25 cellular contexts compared by ENCODE assay signal in genomic region chr11:17142450-17142849, GRCh38.
DNase-seq lines count a peak whose midpoint lies in the region; ATAC-seq and TF ChIP-seq lines count a peak whose summit lies in the region.
"Had no signal": no experiment of that assay in that cellular context is flagged by ENCODE, and none has a peak within 500 bp of the region (broad histone marks: within the 10 kb centered on the region; RNA-seq: fewer than 3 reads in every experiment).

No MANE protein-coding gene starts in this region.

- H3K36me3 Mint-ChIP-seq in Calu3 (ENCODE audit: insufficient read depth, unreplicated experiment) (peaks cover 25% of the 10 kb centered on the region), T-helper 17 cell (ENCODE audit: low read depth) (peaks cover 21% of the 10 kb centered on the region)

- no peak overlapping the region for H2AFZ ChIP-seq in KMS-11 (ENCODE audit: low read depth)

- H3K27me3 ChIP-seq in KMS-11 (ENCODE audit: insufficient read depth, low read depth): no peaks in the 10 kb centered on the region
- H3K27me3 ChIP-seq: BLaER1 treated with 17β-estradiol and CSF1 and Interleukin-3, amounts not matched to agents 10 nM and 100 nM had no signal

- H3K36me3 ChIP-seq in KMS-11 (ENCODE audit: insufficient read depth): no peaks in the 10 kb centered on the region

- TF ChIP-seq CTCF in Calu3 (IDR thresholded peaks at IDR 0.05; ENCODE audit: unreplicated experiment): no peak
- TF ChIP-seq CTCF in KMS-11 (conservative IDR thresholded peaks at IDR 0.05; ENCODE audit: low read depth, low read length): no peak

- peak overlapping the region; percentile 24; the same call in 1 of the 2 replicates for H3K9ac ChIP-seq in KMS-11
- H3K9ac ChIP-seq: BLaER1 treated with 17β-estradiol and CSF1 and Interleukin-3, amounts not matched to agents 10 nM and 100 nM had no signal

- no peaks in the 10 kb centered on the region for H4K20me1 ChIP-seq in KMS-11 (ENCODE audit: insufficient read depth)
- H4K20me1 ChIP-seq: BLaER1 treated with 17β-estradiol and CSF1 and Interleukin-3, amounts not matched to agents 10 nM and 100 nM had no signal

- H3K4me2 ChIP-seq in KMS-11: peak overlapping the region; percentile 86
- H3K4me2 ChIP-seq: A549; BLaER1 treated with 17β-estradiol and CSF1 and Interleukin-3, amounts not matched to agents 10 nM and 100 nM had no signal

- DNase-seq in NCI-H82 (lab: John Stamatoyannopoulos, UW) (peak; percentile 5), NCI-H82 treated with DMSO at 0.1 percent for 48 hours (lab: John Stamatoyannopoulos, UW; ENCODE audit: unreplicated experiment) (no peak), Calu3 (no peak), T-helper 17 cell (no peak), NCI-H1417 treated with DMSO at 0.1 percent for 48 hours (lab: John Stamatoyannopoulos, UW) (no peak), NAMALWA (ENCODE audit: low spot score) (no peak)
- no peak for DNase-seq in central memory CD4-positive, alpha-beta T cell
- DNase-seq: AML-193; Caco-2; CD4-positive, alpha-beta T cell; CD8-positive, alpha-beta T cell; DMS 273 treated with DMSO at 0.1 percent for 48 hours; DMS153; DMS53; DMS79; DND-41; EL; GDM1 had no signal

- H3K4me1 Mint-ChIP-seq in Calu3 (ENCODE audit: low read depth, unreplicated experiment) (peaks cover 4% of the 10 kb centered on the region), T-helper 17 cell (peaks cover 4% of the 10 kb centered on the region)
- H3K4me1 Mint-ChIP-seq: B cell had no signal

- H3K4me3 Mint-ChIP-seq in Calu3 (ENCODE audit: low read depth, unreplicated experiment) (no peak overlapping the region), T-helper 17 cell (no peak overlapping the region)
- H3K4me3 Mint-ChIP-seq: B cell; CD4-positive, alpha-beta T cell; CD8-positive, alpha-beta T cell had no signal

- CTCF ChIA-PET in Calu3 (lab: Charles Lee): no interaction called here

- H3K27me3 Mint-ChIP-seq in Calu3 (ENCODE audit: unreplicated experiment): no peaks in the 10 kb centered on the region
- H3K27me3 Mint-ChIP-seq in T-helper 17 cell: no peaks in the 10 kb centered on the region
- H3K27me3 Mint-ChIP-seq: B cell; CD4-positive, alpha-beta T cell had no signal

- peaks cover 81% of the 10 kb centered on the region for H3K4me1 ChIP-seq in KMS-11 (ENCODE audit: low read depth, poor library complexity, severe bottlenecking)
- H3K4me1 ChIP-seq: A549, Caco-2 had no signal

- H3K9me3 ChIP-seq in T-helper 17 cell (ENCODE audit: control insufficient read depth, low read length, poor library complexity, severe bottlenecking): no peaks in the 10 kb centered on the region
- H3K9me3 ChIP-seq: A549; BLaER1 treated with 17β-estradiol and CSF1 and Interleukin-3, amounts not matched to agents 10 nM and 100 nM; Caco-2 had no signal

- H3K27ac ChIP-seq in KMS-11: peak overlapping the region; percentile 52
- H3K27ac ChIP-seq: 22Rv1; A549; BLaER1 treated with 17β-estradiol and CSF1 and Interleukin-3, amounts not matched to agents 10 nM and 100 nM; C4-2B had no signal

- H3K79me2 ChIP-seq in KMS-11 (ENCODE audit: insufficient read depth, low read depth): no peaks in the 10 kb centered on the region

- H3K4me3 ChIP-seq in KMS-11 (IDR thresholded peaks at IDR 0.05; ENCODE audit: insufficient read depth, low read depth, low read length): no peak overlapping the region
- H3K4me3 ChIP-seq: A549; BLaER1 treated with 17β-estradiol and CSF1 and Interleukin-3, amounts not matched to agents 10 nM and 100 nM; GM12878 had no signal

- BruUV-seq in Calu3 (replicated peaks; lab: Mats Ljungman, UMichigan): no TSS peak

- intact Hi-C loops in Calu3 (cut with micrococcal nuclease; ENCODE audit: unreplicated experiment): no loop called here

- H3K27ac Mint-ChIP-seq in Calu3 (ENCODE audit: unreplicated experiment): peak overlapping the region; percentile 34
- H3K27ac Mint-ChIP-seq in T-helper 17 cell: peak overlapping the region; percentile 19
- H3K27ac Mint-ChIP-seq: B cell; CD4-positive, alpha-beta T cell; CD8-positive, alpha-beta T cell had no signal

- H3K9me3 Mint-ChIP-seq in Calu3 (ENCODE audit: low read depth, unreplicated experiment): no peaks in the 10 kb centered on the region
- H3K9me3 Mint-ChIP-seq: CD4-positive, alpha-beta T cell; CD8-positive, alpha-beta T cell had no signal

- no peak for ATAC-seq in T-helper 17 cell
- ATAC-seq: A549; CD8-positive, alpha-beta T cell; GM12878 had no signal
